In the genomic region with DNA sequence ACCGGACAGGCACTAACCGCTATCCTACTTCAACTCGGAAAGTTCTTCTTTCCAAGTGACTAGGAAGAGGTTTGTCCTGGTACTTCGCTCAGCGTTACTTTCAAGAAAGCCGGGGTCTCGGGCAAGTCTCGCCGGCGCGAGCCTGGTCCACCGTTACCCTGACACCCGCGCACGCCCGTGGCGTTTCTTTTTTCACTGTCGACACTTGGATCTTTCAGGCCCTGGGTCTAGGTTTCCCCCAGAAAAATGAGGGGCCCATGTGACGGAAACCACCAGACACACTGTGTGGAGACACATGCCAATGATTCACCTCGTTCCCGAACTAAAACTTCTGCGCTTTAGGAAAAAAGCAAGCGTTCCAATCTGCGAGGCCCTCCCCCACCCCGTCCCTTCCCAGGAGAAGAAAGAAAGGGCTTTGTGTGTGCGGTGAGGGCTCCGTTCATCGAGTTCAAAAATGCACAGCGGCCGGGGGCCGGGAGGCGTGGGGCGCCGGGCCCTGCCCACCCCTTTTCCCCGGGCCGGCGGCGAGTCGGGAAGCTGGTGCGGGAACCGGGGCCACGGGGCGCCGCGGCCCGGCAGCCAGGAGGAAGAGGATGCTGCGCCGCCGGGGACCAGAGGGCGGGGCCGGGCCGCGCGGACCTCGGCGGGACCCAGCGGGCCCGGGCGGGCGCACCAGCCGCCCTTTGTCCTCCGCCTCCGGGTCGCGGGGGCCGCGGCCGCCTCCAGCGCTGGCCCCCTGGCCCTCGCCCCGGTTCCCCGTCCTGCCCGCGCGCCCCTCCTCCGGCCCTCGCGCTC, we compare ENCODE assay signal across 8 cellular contexts. TPM values are rescaled to one million over a fixed set of nuclear protein-coding genes. Genes with fewer than 3 reads are reported as not detected.
DNase-seq lines count a peak whose midpoint lies in the region; ATAC-seq, FAIRE-seq and TF ChIP-seq lines count a peak whose summit lies in the region.

No MANE protein-coding gene starts in this region.

- peak; percentile 16 for DNase-seq in activated T-cell treated with anti-CD3 and anti-CD28 coated beads, Interleukin-2, amount 50 U/mL, for 1 hour
- DNase-seq in activated T-cell treated with anti-CD3 and anti-CD28 coated beads for 4 hours (no peak), left ventricle myocardium superior (peak; percentile 72), posterior vena cava (ENCODE audit: low spot score) (peak; percentile 82), H54 (ENCODE audit: insufficient read length, low spot score) (no peak), GOT3 (lab: John Stamatoyannopoulos, UW) (no peak)
- DNase-seq in activated naive CD8-positive, alpha-beta T cell treated with anti-CD3 and anti-CD28 coated beads, Interleukin-2, amount 50 U/mL, for 24 hours, result no peak

- intact Hi-C loops in left ventricle myocardium superior (cut with micrococcal nuclease), result loop anchor here (10.0 kb wide), 1 partner anchor 55 kb away; no protein-coding TSS in a partner anchor
- intact Hi-C loops in posterior vena cava (cut with DNase I), result loop anchor here in 1 of 2 donors (10.0 kb wide), 1 partner anchor 65 kb away; no protein-coding TSS in a partner anchor

- no peak for TF ChIP-seq POLR2A in H54 (IDR thresholded peaks at IDR 0.05; ENCODE audit: low read depth, low read length)

- H3K27me3 Mint-ChIP-seq in activated naive CD8-positive, alpha-beta T cell treated with anti-CD3 and anti-CD28 coated beads, Interleukin-2, amount 50 U/mL, for 24 hours, result peaks cover 75% of the 10 kb centered on the region

- no peak for ATAC-seq in activated naive CD8-positive, alpha-beta T cell treated with anti-CD3 and anti-CD28 coated beads, Interleukin-2, amount 50 U/mL, for 24 hours
- ATAC-seq in left ventricle myocardium superior (peak; percentile 51), HG02678 (IDR thresholded peaks at IDR 0.05; ENCODE audit: unreplicated experiment) (no peak)

- peak overlapping the region; percentile 63 for H3K4me3 Mint-ChIP-seq in activated naive CD8-positive, alpha-beta T cell treated with anti-CD3 and anti-CD28 coated beads, Interleukin-2, amount 50 U/mL, for 24 hours

- no peak for FAIRE-seq in H54 (lab: Jason Lieb, UNC)

- H3K9me3 Mint-ChIP-seq in activated naive CD8-positive, alpha-beta T cell treated with anti-CD3 and anti-CD28 coated beads, Interleukin-2, amount 50 U/mL, for 24 hours, result peaks cover 4% of the 10 kb centered on the region

- no peak overlapping the region for H3K27ac Mint-ChIP-seq in activated naive CD8-positive, alpha-beta T cell treated with anti-CD3 and anti-CD28 coated beads, Interleukin-2, amount 50 U/mL, for 24 hours

- H3K36me3 Mint-ChIP-seq in activated naive CD8-positive, alpha-beta T cell treated with anti-CD3 and anti-CD28 coated beads, Interleukin-2, amount 50 U/mL, for 24 hours (ENCODE audit: low read depth), result no peaks in the 10 kb centered on the region

- peaks cover 16% of the 10 kb centered on the region for H3K4me1 Mint-ChIP-seq in activated naive CD8-positive, alpha-beta T cell treated with anti-CD3 and anti-CD28 coated beads, Interleukin-2, amount 50 U/mL, for 24 hours

RNA-seq across cellular contexts. Expression of gene ZNF521, which starts 2.6 kb away (rescaled TPM):
- total RNA-seq in left ventricle myocardium superior (28.8 TPM), posterior vena cava (10 to 100 TPM; 29.0 to 44.5 TPM)

Comparison
In these comparisons a context has a peak if more than half of its experiments do, and no peak if none do; other contexts are left out.
1. DNase-seq: peak in activated T-cell treated with anti-CD3 and anti-CD28 coated beads, Interleukin-2, amount 50 U/mL, for 1 hour (single experiment), left ventricle myocardium superior (single experiment) and posterior vena cava (single experiment); none in activated T-cell treated with anti-CD3 and anti-CD28 coated beads for 4 hours (single experiment), activated naive CD8-positive, alpha-beta T cell treated with anti-CD3 and anti-CD28 coated beads, Interleukin-2, amount 50 U/mL, for 24 hours (single experiment), H54 (single experiment) and GOT3 (single experiment).